In the genomic region with DNA sequence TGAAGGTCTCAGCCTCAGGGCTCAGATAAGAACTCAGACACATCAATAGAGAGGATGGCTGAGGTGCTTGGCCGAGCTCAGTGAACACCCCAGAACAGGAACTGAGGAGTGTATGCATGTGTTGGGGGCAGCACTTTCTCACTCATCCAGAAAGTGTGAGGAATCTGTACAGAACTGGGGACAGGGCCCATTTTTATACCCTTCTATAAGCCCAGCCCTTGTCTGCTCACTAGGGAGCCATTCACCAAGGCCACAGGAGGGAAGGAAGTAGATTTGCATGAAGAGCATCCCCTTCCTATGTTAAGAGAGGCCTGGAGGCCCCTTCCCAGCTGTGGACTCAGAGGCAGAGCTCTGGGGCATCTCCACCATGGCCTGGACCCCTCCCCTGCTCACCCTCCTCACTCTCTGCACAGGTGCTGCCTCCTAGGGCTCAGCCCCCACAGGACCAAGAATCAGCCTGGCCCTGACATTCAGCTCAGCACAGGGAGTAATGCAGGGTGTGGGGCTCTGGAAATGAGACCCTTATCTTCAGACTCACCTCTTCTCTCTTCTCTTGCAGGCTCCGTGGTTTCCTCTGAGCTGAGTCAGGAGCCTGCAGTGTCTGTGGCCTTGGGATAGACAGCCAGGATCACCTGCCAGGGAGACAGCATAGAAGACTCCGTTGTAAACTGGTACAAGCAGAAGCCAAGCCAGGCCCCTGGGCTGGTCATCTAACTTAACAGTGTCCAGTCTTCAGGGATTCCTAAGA, we compare ENCODE assay signal across 1 cellular context.
TF ChIP-seq lines count a peak whose summit lies in the region.

No MANE protein-coding gene starts in this region.

TF ChIP-seq in GM12878, 131 proteins besides CTCF, POLR2A, EP300 and RAD21:
- TF ChIP-seq, protein P1, sequence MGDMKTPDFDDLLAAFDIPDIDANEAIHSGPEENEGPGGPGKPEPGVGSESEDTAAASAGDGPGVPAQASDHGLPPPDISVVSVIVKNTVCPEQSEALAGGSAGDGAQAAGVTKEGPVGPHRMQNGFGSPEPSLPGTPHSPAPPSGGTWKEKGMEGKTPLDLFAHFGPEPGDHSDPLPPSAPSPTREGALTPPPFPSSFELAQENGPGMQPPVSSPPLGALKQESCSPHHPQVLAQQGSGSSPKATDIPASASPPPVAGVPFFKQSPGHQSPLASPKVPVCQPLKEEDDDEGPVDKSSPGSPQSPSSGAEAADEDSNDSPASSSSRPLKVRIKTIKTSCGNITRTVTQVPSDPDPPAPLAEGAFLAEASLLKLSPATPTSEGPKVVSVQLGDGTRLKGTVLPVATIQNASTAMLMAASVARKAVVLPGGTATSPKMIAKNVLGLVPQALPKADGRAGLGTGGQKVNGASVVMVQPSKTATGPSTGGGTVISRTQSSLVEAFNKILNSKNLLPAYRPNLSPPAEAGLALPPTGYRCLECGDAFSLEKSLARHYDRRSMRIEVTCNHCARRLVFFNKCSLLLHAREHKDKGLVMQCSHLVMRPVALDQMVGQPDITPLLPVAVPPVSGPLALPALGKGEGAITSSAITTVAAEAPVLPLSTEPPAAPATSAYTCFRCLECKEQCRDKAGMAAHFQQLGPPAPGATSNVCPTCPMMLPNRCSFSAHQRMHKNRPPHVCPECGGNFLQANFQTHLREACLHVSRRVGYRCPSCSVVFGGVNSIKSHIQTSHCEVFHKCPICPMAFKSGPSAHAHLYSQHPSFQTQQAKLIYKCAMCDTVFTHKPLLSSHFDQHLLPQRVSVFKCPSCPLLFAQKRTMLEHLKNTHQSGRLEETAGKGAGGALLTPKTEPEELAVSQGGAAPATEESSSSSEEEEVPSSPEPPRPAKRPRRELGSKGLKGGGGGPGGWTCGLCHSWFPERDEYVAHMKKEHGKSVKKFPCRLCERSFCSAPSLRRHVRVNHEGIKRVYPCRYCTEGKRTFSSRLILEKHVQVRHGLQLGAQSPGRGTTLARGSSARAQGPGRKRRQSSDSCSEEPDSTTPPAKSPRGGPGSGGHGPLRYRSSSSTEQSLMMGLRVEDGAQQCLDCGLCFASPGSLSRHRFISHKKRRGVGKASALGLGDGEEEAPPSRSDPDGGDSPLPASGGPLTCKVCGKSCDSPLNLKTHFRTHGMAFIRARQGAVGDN (IDR thresholded peaks at IDR 0.05), result no peak
- TF ChIP-seq SIN3A (IDR thresholded peaks at IDR 0.05; ENCODE audit: low read depth, low read length) (no peak), EZH2 (IDR thresholded peaks at IDR 0.05; ENCODE audit: borderline replicate concordance, control insufficient read depth, low read depth, low read length) (no peak), SPI1 (IDR thresholded peaks at IDR 0.05; ENCODE audit: borderline replicate concordance, insufficient read depth, low read depth, low read length) (peak; percentile 29; the same call in 1 of the 2 replicates), PAX8 (IDR thresholded peaks at IDR 0.05) (no peak), FOS (IDR thresholded peaks at IDR 0.05; ENCODE audit: borderline replicate concordance, extremely low read depth, insufficient read length) (no peak)
- TF ChIP-seq, protein P2, sequence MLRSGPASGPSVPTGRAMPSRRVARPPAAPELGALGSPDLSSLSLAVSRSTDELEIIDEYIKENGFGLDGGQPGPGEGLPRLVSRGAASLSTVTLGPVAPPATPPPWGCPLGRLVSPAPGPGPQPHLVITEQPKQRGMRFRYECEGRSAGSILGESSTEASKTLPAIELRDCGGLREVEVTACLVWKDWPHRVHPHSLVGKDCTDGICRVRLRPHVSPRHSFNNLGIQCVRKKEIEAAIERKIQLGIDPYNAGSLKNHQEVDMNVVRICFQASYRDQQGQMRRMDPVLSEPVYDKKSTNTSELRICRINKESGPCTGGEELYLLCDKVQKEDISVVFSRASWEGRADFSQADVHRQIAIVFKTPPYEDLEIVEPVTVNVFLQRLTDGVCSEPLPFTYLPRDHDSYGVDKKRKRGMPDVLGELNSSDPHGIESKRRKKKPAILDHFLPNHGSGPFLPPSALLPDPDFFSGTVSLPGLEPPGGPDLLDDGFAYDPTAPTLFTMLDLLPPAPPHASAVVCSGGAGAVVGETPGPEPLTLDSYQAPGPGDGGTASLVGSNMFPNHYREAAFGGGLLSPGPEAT (IDR thresholded peaks at IDR 0.05; ENCODE audit: low read depth), result no peak
TF ChIP-seq in GM12878: peak in this region for 1.
